ENCODE assay signal across 8 cellular contexts in genomic region chr2:236177967-236178909, GRCh38. TPM values are rescaled to one million over a fixed set of nuclear protein-coding genes. Genes with fewer than 3 reads are reported as not detected.
DNase-seq lines count a peak whose midpoint lies in the region; ATAC-seq, FAIRE-seq and TF ChIP-seq lines count a peak whose summit lies in the region.

No MANE protein-coding gene starts in this region.

- H3K9me3 ChIP-seq in endothelial cell of umbilical vein (replicated peaks; ENCODE audit: control insufficient read depth, insufficient read depth, low read length) (no peaks in the 10 kb centered on the region), thoracic aorta (no peaks in the 10 kb centered on the region)

- H3K36me3 ChIP-seq in endothelial cell of umbilical vein (ENCODE audit: control insufficient read depth in 2 of 2, extremely low read depth in 1 of 2, insufficient read depth in 2 of 2, low read length in 2 of 2) (no peaks in the 10 kb centered on the region), thoracic aorta (no peaks in the 10 kb centered on the region)

- H3K4me1 ChIP-seq in endothelial cell of umbilical vein (ENCODE audit: control insufficient read depth, extremely low read depth, insufficient read depth, low read length): peaks cover 38% of the 10 kb centered on the region
- H3K4me1 ChIP-seq in thoracic aorta (ENCODE audit: control insufficient read depth in 1 of 2, low read depth in 2 of 2): peaks cover 4 to 27% of the 10 kb centered on the region in 2 donors

- FAIRE-seq in HTR-8/SVneo (lab: Jason Lieb, UNC): no peak
- peak; percentile 79 for FAIRE-seq in endothelial cell of umbilical vein (lab: Jason Lieb, UNC)

- DNase-seq in D341Med (ENCODE audit: low spot score) (peak; percentile 88), HTR-8/SVneo (ENCODE audit: insufficient read length, low spot score) (peak; percentile 71), SW480 (ENCODE audit: low spot score) (peak; percentile 50), endothelial cell of umbilical vein (ENCODE audit: low read depth, low spot score) (peak; percentile 78), mesenteric fat pad (ENCODE audit: low spot score) (peak; percentile 90), thoracic aorta (ENCODE audit: low spot score) (no peak)
- no peak for DNase-seq in stimulated activated naive CD4-positive, alpha-beta T cell (lab: John Stamatoyannopoulos, UW)

- TF ChIP-seq CTCF in endothelial cell of umbilical vein (IDR thresholded peaks at IDR 0.05; ENCODE audit: extremely low read depth in 1 of 2, insufficient read depth in 1 of 2, low read depth in 1 of 2, low read length in 2 of 2): peak; percentile 85 to 99
- TF ChIP-seq CTCF in thoracic aorta (IDR thresholded peaks at IDR 0.05): peak; percentile 57

- TF ChIP-seq POLR2A in endothelial cell of umbilical vein (IDR thresholded peaks at IDR 0.05; ENCODE audit: low read depth, low read length): no peak

- dilution Hi-C loops in endothelial cell of umbilical vein (cut with MboI; ENCODE audit: extremely low pct_ligation_motif_present, low sequenced_read_pairs): no loop called here

- H3K9me1 ChIP-seq in endothelial cell of umbilical vein (replicated peaks; ENCODE audit: control insufficient read depth, extremely low read depth, insufficient read depth, low read length): no peaks in the 10 kb centered on the region

- CTCF ChIA-PET in endothelial cell of umbilical vein (lab: Charles Lee): interaction anchor here (0.6 to 7.5 kb wide), 30 partner anchors 8 to 1107 kb away, joined by 3 to 231 read pairs (median 3); partner anchors contain the start of genes COPS8 and GBX2

- H3K27ac ChIP-seq in endothelial cell of umbilical vein (ENCODE audit: insufficient read depth, low read depth, low read length) (peak overlapping the region; percentile 99), thoracic aorta (no peak overlapping the region)

- peak overlapping the region; percentile 50 for H2AFZ ChIP-seq in endothelial cell of umbilical vein (ENCODE audit: low read depth, low read length)

- POLR2A ChIA-PET in endothelial cell of umbilical vein (lab: Charles Lee): interaction anchor here (0.6 to 0.7 kb wide), 2 partner anchors 14 to 408 kb away, joined by 3 to 9 read pairs; no protein-coding TSS in a partner anchor

- H3K4me2 ChIP-seq in endothelial cell of umbilical vein (ENCODE audit: insufficient read depth, low read length): peak overlapping the region; percentile 98

- peak overlapping the region; percentile 17 to 53 (median 31) for H3K4me3 ChIP-seq in endothelial cell of umbilical vein (replicated peaks in 1 of 3; ENCODE audit: insufficient read depth in 1 of 3, low read depth in 1 of 3, low read length in 3 of 3)
- H3K4me3 ChIP-seq in thoracic aorta: peak overlapping the region; percentile 62

- intact Hi-C loops in endothelial cell of umbilical vein (cut with micrococcal nuclease): loop anchor here (1.0 to 5.0 kb wide), 6 partner anchors 11 to 895 kb away; partner anchors contain the start of gene AGAP1

- H3K9ac ChIP-seq in endothelial cell of umbilical vein (replicated peaks; ENCODE audit: extremely low read depth, insufficient read depth, low read length): peak overlapping the region; percentile 93

- H3K27me3 ChIP-seq in endothelial cell of umbilical vein (ENCODE audit: control insufficient read depth in 2 of 2, insufficient read depth in 2 of 2, low read length in 2 of 2) (peaks cover 0 to 8% of the 10 kb centered on the region in 2 experiments), thoracic aorta (replicated peaks; ENCODE audit: insufficient read depth) (peaks cover 18% of the 10 kb centered on the region)

- BruUV-seq in endothelial cell of umbilical vein (replicated peaks; lab: Mats Ljungman, UMichigan): no TSS peak

- ATAC-seq in thoracic aorta (ENCODE audit: insufficient number of reproducible peaks, low FRiP score, low read depth) (peak; percentile 37), HG03159 (IDR thresholded peaks at IDR 0.05; ENCODE audit: unreplicated experiment) (no peak)

- H3K79me2 ChIP-seq in endothelial cell of umbilical vein (ENCODE audit: control insufficient read depth, insufficient read depth, low read length): no peaks in the 10 kb centered on the region

- H4K20me1 ChIP-seq in endothelial cell of umbilical vein (replicated peaks; ENCODE audit: control insufficient read depth, extremely low read depth, insufficient read depth, low read length): no peaks in the 10 kb centered on the region

TF ChIP-seq in endothelial cell of umbilical vein, 7 proteins besides CTCF, POLR2A, EP300 and RAD21:
- TF ChIP-seq POLR2AphosphoS5 (IDR thresholded peaks at IDR 0.05; ENCODE audit: insufficient read depth, low read depth, low read length) (peak; percentile 17), EZH2 (IDR thresholded peaks at IDR 0.05; ENCODE audit: borderline replicate concordance, low read depth, low read length, severe bottlenecking) (no peak), JUN (IDR thresholded peaks at IDR 0.05; ENCODE audit: borderline replicate concordance, insufficient read depth, insufficient read length, low read depth) (no peak), MAX (IDR thresholded peaks at IDR 0.05; ENCODE audit: insufficient read depth, insufficient read length) (no peak), GATA2 (IDR thresholded peaks at IDR 0.05; ENCODE audit: insufficient read depth, insufficient read length, low read depth, low read length) (no peak), MYC (IDR thresholded peaks at IDR 0.05; ENCODE audit: low read depth, low read length) (no peak)

RNA-seq across cellular contexts. Expression of gene GBX2, which starts 10.1 kb away (rescaled TPM):
- total RNA-seq in endothelial cell of umbilical vein (3.6 TPM in 2 replicates), mesenteric fat pad (not detected), thoracic aorta (not detected)
- polyA plus RNA-seq in endothelial cell of umbilical vein: 2.4 and 3.0 TPM in 2 replicates
- polyA plus RNA-seq in endothelial cell of umbilical vein (2011; cell fraction: cytosol; rRNA removed): 3.8 and 4.8 TPM in 2 replicates
- 2.5 and 3.5 TPM in 2 replicates for polyA plus RNA-seq in endothelial cell of umbilical vein (2011; cell fraction: nucleus; rRNA removed)
- 6.0 and 9.7 TPM in 2 replicates for polyA plus RNA-seq in endothelial cell of umbilical vein (2012)
- 0.80 and 2.0 TPM in 2 replicates for polyA minus RNA-seq in endothelial cell of umbilical vein
- 0.82 TPM for polyA minus RNA-seq in endothelial cell of umbilical vein (2011; cell fraction: cytosol; rRNA and poly(A)+ RNA removed)
- polyA minus RNA-seq in endothelial cell of umbilical vein (2011; cell fraction: nucleus; rRNA and poly(A)+ RNA removed): 1.6 and 3.2 TPM in 2 replicates

Comparison
In these comparisons a context has a peak if more than half of its experiments do, and no peak if none do; other contexts are left out.
1. DNase-seq: peak in D341Med (single experiment), HTR-8/SVneo (single experiment), SW480 (single experiment), endothelial cell of umbilical vein (single experiment) and mesenteric fat pad (single experiment); none in thoracic aorta (single experiment) and stimulated activated naive CD4-positive, alpha-beta T cell (0 of 6).